ENCODE assay signal across 37 cellular contexts in the genomic region with DNA sequence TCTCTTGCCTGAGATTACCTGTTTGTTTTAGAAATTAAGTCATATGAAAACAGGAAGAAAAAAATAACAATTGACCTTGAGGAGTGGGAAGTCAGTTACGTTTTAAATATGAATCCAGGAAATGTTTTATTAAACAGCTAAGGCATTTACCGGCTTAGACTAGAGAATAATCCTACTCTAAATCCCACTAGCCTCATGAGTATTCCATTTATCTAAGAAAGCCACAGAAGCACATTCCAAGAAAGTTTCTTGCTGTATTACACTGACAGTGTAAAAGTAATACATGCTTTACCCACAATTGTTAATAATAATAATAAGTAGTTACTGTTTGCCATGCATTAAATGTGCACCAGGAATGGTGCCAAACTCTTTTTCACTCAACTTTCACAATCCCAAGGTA.
"Had no signal": no experiment of that assay in that cellular context is flagged by ENCODE, and none has a peak within 500 bp of the region (broad histone marks: within the 10 kb centered on the region; RNA-seq: fewer than 3 reads in every experiment).

No MANE protein-coding gene starts in this region.

- H3K4me1 Mint-ChIP-seq: activated CD4-positive, alpha-beta T cell treated with anti-CD3 and anti-CD28 coated beads for 36 hours; activated CD4-positive, alpha-beta T cell treated with anti-CD3 and anti-CD28 coated beads, Interleukin-2, amount 10 ng/mL, durations not matched to agents 7 days and 5 days; activated naive CD8-positive, alpha-beta T cell treated with anti-CD3 and anti-CD28 coated beads, Interleukin-2, amount 50 U/mL, for 24 hours; IgD-negative memory B cell; T-cell had no signal

- H3K4me3 ChIP-seq: body of pancreas, breast epithelium, PC-9 had no signal

- DNase-seq: activated CD4-positive, alpha-beta T cell treated with anti-CD3 and anti-CD28 coated beads for 36 hours; activated CD4-positive, alpha-beta T cell treated with anti-CD3 and anti-CD28 coated beads, Interleukin-2, amount 10 ng/mL, durations not matched to agents 7 days and 5 days; activated CD4-positive, alpha-beta T cell treated with anti-CD3 and anti-CD28 coated beads, Interleukin-2, amount 50 U/mL, for 48 hours; activated CD8-positive, alpha-beta T cell treated with anti-CD3 and anti-CD28 coated beads, Interleukin-2, amount 10 ng/mL, durations not matched to agents 7 days and 5 days; activated gamma-delta T cell; activated naive CD4-positive, alpha-beta T cell treated with Interleukin-2 at 50 U/mL for 16 hours; activated naive CD8-positive, alpha-beta T cell treated with anti-CD3 and anti-CD28 coated beads, Interleukin-2, amount 50 U/mL, for 24 hours; activated T-cell treated with anti-CD3 and anti-CD28 coated beads, Interleukin-2, amount 50 U/mL, for 24 hours; amniotic stem cell; aorta; body of pancreas; Kasumi-1; KG1; MM.1S; NCI-H1092 treated with DMSO at 0.1 percent for 48 hours; NCI-H1417; NCI-H146; NCI-H187; NCI-H2029 treated with DMSO at 0.1 percent for 48 hours; NCI-H2107; NCI-H2171; NCI-H510A; NCI-H526; NCI-H748 treated with DMSO at 0.1 percent for 48 hours; NK-92 treated with Interleukin-12 subunit alpha and Interleukin-12 subunit beta, amount 100 ng/mL, for 24 hours; PC-9; SIG-M5; T-cell; T-helper 2 cell; T-helper 9 cell; WERI-Rb-1 had no signal

- H3K36me3 ChIP-seq: breast epithelium, WERI-Rb-1 had no signal

- H3K4me3 Mint-ChIP-seq: activated CD4-positive, alpha-beta T cell treated with anti-CD3 and anti-CD28 coated beads for 36 hours; activated CD4-positive, alpha-beta T cell treated with anti-CD3 and anti-CD28 coated beads, Interleukin-2, amount 10 ng/mL, durations not matched to agents 7 days and 5 days; activated CD8-positive, alpha-beta T cell treated with anti-CD3 and anti-CD28 coated beads, Interleukin-2, amount 10 ng/mL, durations not matched to agents 7 days and 5 days; activated naive CD8-positive, alpha-beta T cell treated with anti-CD3 and anti-CD28 coated beads, Interleukin-2, amount 50 U/mL, for 24 hours; activated T-cell treated with anti-CD3 and anti-CD28 coated beads, Interleukin-2, amount 50 U/mL, for 24 hours; IgD-negative memory B cell; T-cell had no signal

- FAIRE-seq: RCC 7860 had no signal

- H3K9me3 ChIP-seq: body of pancreas, breast epithelium had no signal

- H3K36me3 Mint-ChIP-seq: activated naive CD4-positive, alpha-beta T cell treated with anti-CD3 and anti-CD28 coated beads, Interleukin-2, amount 50 U/mL, for 72 hours; IgD-negative memory B cell; T-cell had no signal

- H3K27ac Mint-ChIP-seq: activated CD4-positive, alpha-beta T cell treated with anti-CD3 and anti-CD28 coated beads for 36 hours; activated CD4-positive, alpha-beta T cell treated with anti-CD3 and anti-CD28 coated beads, Interleukin-2, amount 10 ng/mL, durations not matched to agents 7 days and 5 days; activated CD8-positive, alpha-beta T cell treated with anti-CD3 and anti-CD28 coated beads, Interleukin-2, amount 10 ng/mL, durations not matched to agents 7 days and 5 days; activated naive CD4-positive, alpha-beta T cell treated with anti-CD3 and anti-CD28 coated beads, Interleukin-2, amount 50 U/mL, for 72 hours; activated naive CD8-positive, alpha-beta T cell treated with anti-CD3 and anti-CD28 coated beads, Interleukin-2, amount 50 U/mL, for 24 hours; activated T-cell treated with anti-CD3 and anti-CD28 coated beads, Interleukin-2, amount 50 U/mL, for 24 hours; activated T-helper 2 cell treated with anti-CD3 and anti-CD28 coated beads, Interferon-gamma antibody, Interleukin-2, Interleukin-4, amounts not matched to agents 10 μg/mL and 5 μg/mL and 100 μg/mL, durations not matched to agents 14 hours and 24 hours and 36 hours; IgD-negative memory B cell; T-cell had no signal

- H3K4me2 ChIP-seq: PC-9 had no signal

- H3K9me3 Mint-ChIP-seq: activated CD4-positive, alpha-beta T cell treated with anti-CD3 and anti-CD28 coated beads, Interleukin-2, amount 10 ng/mL, durations not matched to agents 7 days and 5 days; activated T-cell treated with anti-CD3 and anti-CD28 coated beads, Interleukin-2, amount 50 U/mL, for 24 hours; activated T-helper 2 cell treated with anti-CD3 and anti-CD28 coated beads, Interferon-gamma antibody, Interleukin-2, Interleukin-4, amounts not matched to agents 10 μg/mL and 5 μg/mL and 100 μg/mL, durations not matched to agents 14 hours and 24 hours and 36 hours had no signal

- H3K4me1 ChIP-seq: body of pancreas, breast epithelium had no signal

- H3K27me3 ChIP-seq: body of pancreas, breast epithelium had no signal

- H3K27me3 Mint-ChIP-seq: activated CD4-positive, alpha-beta T cell treated with anti-CD3 and anti-CD28 coated beads for 36 hours; activated CD4-positive, alpha-beta T cell treated with anti-CD3 and anti-CD28 coated beads, Interleukin-2, amount 10 ng/mL, durations not matched to agents 7 days and 5 days; activated naive CD8-positive, alpha-beta T cell treated with anti-CD3 and anti-CD28 coated beads, Interleukin-2, amount 50 U/mL, for 24 hours had no signal

- H2AFZ ChIP-seq: PC-9 had no signal

- H3K27ac ChIP-seq: body of pancreas, breast epithelium, PC-9, RWPE1, WERI-Rb-1 had no signal
